Comparison of ENCODE assay signal across 8 cellular contexts in genomic region chr7:121081327-121081936, GRCh38.
DNase-seq lines count a peak whose midpoint lies in the region; ATAC-seq and TF ChIP-seq lines count a peak whose summit lies in the region.

No MANE protein-coding gene starts in this region.

- no peak for TF ChIP-seq POLR2A in breast epithelium (IDR thresholded peaks at IDR 0.05)
- no peak for TF ChIP-seq POLR2A in transverse colon (IDR thresholded peaks at IDR 0.05)

- H3K36me3 ChIP-seq in DND-41 (ENCODE audit: insufficient read depth, low read length) (no peaks in the 10 kb centered on the region), breast epithelium (no peaks in the 10 kb centered on the region), transverse colon (no peaks in the 10 kb centered on the region)

- in situ Hi-C loops in transverse colon (cut with MboI; ENCODE audit: low pct_ligation_motif_present in 1 of 4, low pct_unique_long_range_greater_than_20kb in 1 of 4, low sequenced_read_pairs in 3 of 4), result loop anchor here in 3 of 4 donors (25.0 kb wide), 2 partner anchors 94 to 269 kb away; partner anchors contain the start of gene CPED1 (in 1 of the 3)

- TF ChIP-seq EP300 in transverse colon (IDR thresholded peaks at IDR 0.05; ENCODE audit: low read depth), result no peak

- no peaks in the 10 kb centered on the region for H4K20me1 ChIP-seq in DND-41 (ENCODE audit: insufficient read depth, low read length)

- no peaks in the 10 kb centered on the region for H3K4me1 ChIP-seq in DND-41 (ENCODE audit: insufficient read depth, low read length)
- no peaks in the 10 kb centered on the region for H3K4me1 ChIP-seq in breast epithelium
- peaks cover 0 to 5% (median 1%) of the 10 kb centered on the region in 4 donors for H3K4me1 ChIP-seq in transverse colon

- H3K9me3 ChIP-seq in DND-41 (ENCODE audit: insufficient read depth, low read length, severe bottlenecking), result no peaks in the 10 kb centered on the region
- no peaks in the 10 kb centered on the region for H3K9me3 ChIP-seq in breast epithelium
- H3K9me3 ChIP-seq in transverse colon, result no peaks in the 10 kb centered on the region

- H3K27me3 ChIP-seq in DND-41 (ENCODE audit: insufficient read depth, low read length, poor library complexity), result no peaks in the 10 kb centered on the region
- H3K27me3 ChIP-seq in breast epithelium, result no peaks in the 10 kb centered on the region
- H3K27me3 ChIP-seq in transverse colon, result no peaks in the 10 kb centered on the region

- TF ChIP-seq CTCF in DND-41 (IDR thresholded peaks at IDR 0.05; ENCODE audit: borderline replicate concordance, extremely low read depth, low read length, poor library complexity, severe bottlenecking) (peak; percentile 82), breast epithelium (IDR thresholded peaks at IDR 0.05) (peak; percentile 63 to 77 (median 69)), transverse colon (IDR thresholded peaks at IDR 0.05) (peak; percentile 61 to 77 (median 72))

- peak; percentile 78 for ATAC-seq in DND-41 (ENCODE audit: insufficient read depth, low read depth)
- peak; percentile 80 for ATAC-seq in GM19463 (IDR thresholded peaks at IDR 0.05; ENCODE audit: unreplicated experiment)
- peak; percentile 88 for ATAC-seq in HG03469 (IDR thresholded peaks at IDR 0.05; ENCODE audit: unreplicated experiment)
- peak; percentile 81 for ATAC-seq in left lobe of liver

- 48 to 50% methylated on average over 3 of the region's 3 CpGs for WGBS in transverse colon (ENCODE audit: low coverage in 1 of 2), 2 donors

- DNase-seq in DND-41, result no peak
- peak; percentile 70 for DNase-seq in NCI-H748 (lab: John Stamatoyannopoulos, UW; ENCODE audit: unreplicated experiment)
- no peak for DNase-seq in breast epithelium (ENCODE audit: low spot score in 2 of 2)
- DNase-seq in left lobe of liver (ENCODE audit: low spot score), result no peak
- DNase-seq in transverse colon, result no peak
- no peak for DNase-seq in nucleus accumbens (lab: John Stamatoyannopoulos, UW)

- no peak overlapping the region for H3K9ac ChIP-seq in DND-41 (ENCODE audit: low read depth, low read length)

- intact Hi-C loops in breast epithelium (cut with DNase I; ENCODE audit: low total_unique reads) (loop anchor here (10.0 kb wide), 1 partner anchor 97 kb away; the partner anchor contains the start of gene CPED1), transverse colon (cut with DNase I; ENCODE audit: low total_unique reads) (no loop called here)

- H3K4me3 ChIP-seq in DND-41 (ENCODE audit: low read depth in 1 of 2, low read length in 2 of 2) (no peak overlapping the region), breast epithelium (no peak overlapping the region), transverse colon (no peak overlapping the region)

- no peaks in the 10 kb centered on the region for H3K79me2 ChIP-seq in DND-41 (ENCODE audit: insufficient read depth, low read length)

- no peak overlapping the region for H2AFZ ChIP-seq in DND-41 (ENCODE audit: low read depth, low read length)

- H3K4me2 ChIP-seq in DND-41 (ENCODE audit: insufficient read depth, low read length), result no peak overlapping the region

- no peak overlapping the region for H3K27ac ChIP-seq in DND-41 (ENCODE audit: low read length)
- no peak overlapping the region for H3K27ac ChIP-seq in breast epithelium
- peak overlapping the region in 1 of 4 donors; percentile 26 for H3K27ac ChIP-seq in transverse colon
